Comparison of ENCODE assay signal across 27 cellular contexts in genomic region chr1:155420788-155421187, GRCh38.
"Had no signal": no experiment of that assay in that cellular context is flagged by ENCODE, and none has a peak within 500 bp of the region (broad histone marks: within the 10 kb centered on the region; RNA-seq: fewer than 3 reads in every experiment).

No MANE protein-coding gene starts in this region.

- H3K9me3 Mint-ChIP-seq: natural killer cell; nephron; stimulated activated effector memory CD8-positive, alpha-beta T cell treated with anti-CD3 and anti-CD28 coated beads, Interleukin-12 subunit alpha, Interleukin-12 subunit beta, amount 100 ng/mL, for 72 hours; stimulated activated naive B cell treated with anti-CD40 and anti-IgM and Interleukin-4, amounts not matched to agents 10 μg/mL and 1 μg/mL and 100 μg/mL, for 72 hours; stimulated activated naive CD8-positive, alpha-beta T cell treated with anti-CD3 and anti-CD28 coated beads, Interleukin-15, Interleukin-2, amounts not matched to agents 100 ng/mL and 50 ng/mL, for 24 hours had no signal

- H3K4me1 ChIP-seq: neural progenitor cell, prostate gland, spleen, thyroid gland, tibial nerve, vagina had no signal

- H3K27ac Mint-ChIP-seq: natural killer cell; nephron; neural progenitor cell; stimulated activated effector memory CD8-positive, alpha-beta T cell treated with anti-CD3 and anti-CD28 coated beads, Interleukin-12 subunit alpha, Interleukin-12 subunit beta, amount 100 ng/mL, for 72 hours; stimulated activated naive B cell treated with anti-CD40 and anti-IgM and Interleukin-4, amounts not matched to agents 10 μg/mL and 1 μg/mL and 100 μg/mL, for 72 hours; stimulated activated naive CD8-positive, alpha-beta T cell treated with anti-CD3 and anti-CD28 coated beads, Interleukin-15, Interleukin-2, amounts not matched to agents 100 ng/mL and 50 ng/mL, for 24 hours had no signal

- H2AFZ ChIP-seq: neural progenitor cell had no signal

- H3K4me3 ChIP-seq: neural progenitor cell, pancreas, prostate gland, skin epidermis, smooth muscle cell, spleen, stomach, thoracic aorta, thyroid gland, tibial nerve, upper lobe of left lung, vagina had no signal

- H3K9me3 ChIP-seq: pancreas, prostate gland, spleen, stomach, thoracic aorta, thyroid gland, upper lobe of left lung, vagina had no signal

- H3K4me3 Mint-ChIP-seq: naive thymus-derived CD4-positive, alpha-beta T cell; natural killer cell; nephron; neural progenitor cell; stimulated activated effector memory CD8-positive, alpha-beta T cell treated with anti-CD3 and anti-CD28 coated beads, Interleukin-12 subunit alpha, Interleukin-12 subunit beta, amount 100 ng/mL, for 72 hours; stimulated activated naive B cell treated with anti-CD40 and anti-IgM and Interleukin-4, amounts not matched to agents 10 μg/mL and 1 μg/mL and 100 μg/mL, for 72 hours; stimulated activated naive CD8-positive, alpha-beta T cell treated with anti-CD3 and anti-CD28 coated beads, Interleukin-15, Interleukin-2, amounts not matched to agents 100 ng/mL and 50 ng/mL, for 24 hours had no signal

- H3K4me1 Mint-ChIP-seq: nephron, neural progenitor cell had no signal

- H3K4me2 ChIP-seq: neural progenitor cell, smooth muscle cell had no signal

- H3K27me3 ChIP-seq: neural progenitor cell, pancreas, spleen, stomach, thyroid gland, tibial nerve, upper lobe of left lung, vagina had no signal

- H3K27me3 Mint-ChIP-seq: naive thymus-derived CD4-positive, alpha-beta T cell; stimulated activated naive B cell treated with anti-CD40 and anti-IgM and Interleukin-4, amounts not matched to agents 10 μg/mL and 1 μg/mL and 100 μg/mL, for 72 hours; stimulated activated naive CD8-positive, alpha-beta T cell treated with anti-CD3 and anti-CD28 coated beads, Interleukin-15, Interleukin-2, amounts not matched to agents 100 ng/mL and 50 ng/mL, for 24 hours had no signal

- H3K36me3 ChIP-seq: neural progenitor cell, prostate gland, thoracic aorta, thyroid gland, vagina had no signal

- FAIRE-seq: pancreas, urothelium cell line had no signal

- H3K9ac ChIP-seq: neural progenitor cell had no signal

- H3K36me3 Mint-ChIP-seq: natural killer cell had no signal

- H3K27ac ChIP-seq: neural progenitor cell, pancreas, prostate gland, skin epidermis, spleen, stomach, thoracic aorta, thyroid gland, tibial nerve, upper lobe of left lung, vagina had no signal

- DNase-seq: naive thymus-derived CD4-positive, alpha-beta T cell; natural killer cell; occipital lobe; pancreas; right cardiac atrium; spleen; stimulated activated CD4-positive, alpha-beta T cell treated with anti-CD3 and anti-CD28 coated beads, Interleukin-12 subunit alpha, Interleukin-12 subunit beta, amount 100 ng/mL, for 4 hours; stimulated activated CD4-positive, alpha-beta T cell treated with anti-CD3 and anti-CD28 coated beads, Interleukin-1b, Interleukin-23, amount 100 ng/mL, for 48 hours; stimulated activated CD4-positive, alpha-beta T cell treated with anti-CD3 and anti-CD28 coated beads, Interleukin-4, amount 100 ng/mL, for 24 hours; stimulated activated naive B cell treated with anti-CD40 and anti-IgM and Interleukin-4, amounts not matched to agents 10 μg/mL and 1 μg/mL and 100 μg/mL, for 72 hours; stimulated activated naive CD4-positive, alpha-beta T cell treated with Interleukin-2 at 50 U/mL for 16 hours; stomach; thyroid gland; trophoblast cell; upper lobe of left lung had no signal

- ATAC-seq: naive thymus-derived CD4-positive, alpha-beta T cell; natural killer cell; pancreas; right cardiac atrium; sciatic nerve; stimulated activated effector memory CD8-positive, alpha-beta T cell treated with anti-CD3 and anti-CD28 coated beads, Interleukin-12 subunit alpha, Interleukin-12 subunit beta, amount 100 ng/mL, for 72 hours; stimulated activated naive B cell treated with anti-CD40 and anti-IgM and Interleukin-4, amounts not matched to agents 10 μg/mL and 1 μg/mL and 100 μg/mL, for 72 hours had no signal
